Comparison of ENCODE assay signal across 1 cellular context in the genomic region with DNA sequence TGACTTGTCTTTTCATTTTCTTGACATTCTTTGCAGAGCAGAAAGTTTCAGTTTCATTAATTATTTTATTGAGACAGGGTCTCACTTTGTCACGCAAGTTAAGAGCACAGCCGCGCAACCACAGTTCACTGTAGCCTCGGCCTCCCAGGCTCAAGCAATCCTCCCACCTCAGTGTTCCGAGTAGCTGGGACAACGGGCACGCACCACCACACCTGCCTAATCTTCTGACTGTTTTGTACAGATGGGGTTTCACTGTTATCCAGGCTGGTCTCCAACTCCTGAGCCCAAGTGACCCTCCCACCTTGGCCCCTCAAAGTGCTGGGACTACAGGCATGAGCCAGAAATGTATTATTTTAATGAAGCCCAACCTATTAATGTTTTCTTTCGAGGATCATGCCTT.
TF ChIP-seq lines count a peak whose summit lies in the region.

No MANE protein-coding gene starts in this region.

TF ChIP-seq in HepG2, 621 proteins besides CTCF, POLR2A, EP300 and RAD21:
- TF ChIP-seq POLR2G (IDR thresholded peaks at IDR 0.05; ENCODE audit: low read depth, low read length), result peak; percentile 44; the same call in 1 of the 2 replicates
- TF ChIP-seq NCOR1 (IDR thresholded peaks at IDR 0.05; ENCODE audit: borderline replicate concordance, low read length), result no peak
- TF ChIP-seq, protein P1, sequence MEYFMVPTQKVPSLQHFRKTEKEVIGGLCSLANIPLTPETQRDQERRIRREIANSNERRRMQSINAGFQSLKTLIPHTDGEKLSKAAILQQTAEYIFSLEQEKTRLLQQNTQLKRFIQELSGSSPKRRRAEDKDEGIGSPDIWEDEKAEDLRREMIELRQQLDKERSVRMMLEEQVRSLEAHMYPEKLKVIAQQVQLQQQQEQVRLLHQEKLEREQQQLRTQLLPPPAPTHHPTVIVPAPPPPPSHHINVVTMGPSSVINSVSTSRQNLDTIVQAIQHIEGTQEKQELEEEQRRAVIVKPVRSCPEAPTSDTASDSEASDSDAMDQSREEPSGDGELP (IDR thresholded peaks at IDR 0.05; ENCODE audit: borderline replicate concordance, low read depth), result no peak
- no peak for TF ChIP-seq ZBTB21 (CRISPR knock-in tag; IDR thresholded peaks at IDR 0.05)
